8 cellular contexts compared by ENCODE assay signal in genomic region chr22:36329217-36330078, GRCh38. TPM values are rescaled to one million over a fixed set of nuclear protein-coding genes. Genes with fewer than 3 reads are reported as not detected.
A peak's percentile ranks its signal among the peaks of the same experiment; 100 is the strongest.
DNase-seq lines count a peak whose midpoint lies in the region; ATAC-seq, FAIRE-seq and TF ChIP-seq lines count a peak whose summit lies in the region.

No MANE protein-coding gene starts in this region.

- H3K27me3 Mint-ChIP-seq in T-helper 2 cell treated with Interferon-gamma antibody and Interleukin-4, amounts not matched to agents 5 μg/mL and 100 μg/mL, for 36 hours (ENCODE audit: low read depth) = no peaks in the 10 kb centered on the region

- peaks cover 57% of the 10 kb centered on the region for H3K4me1 ChIP-seq in HUES48 (ENCODE audit: control insufficient read depth, insufficient read depth, low read length)
- H3K4me1 ChIP-seq in iPS DF 6.9 (ENCODE audit: control insufficient read depth, insufficient read depth, low read length) = peaks cover 14% of the 10 kb centered on the region
- peaks cover 2 to 5% of the 10 kb centered on the region in 2 donors for H3K4me1 ChIP-seq in small intestine (ENCODE audit: control insufficient read depth in 2 of 2, insufficient read depth in 1 of 2, low read depth in 1 of 2, low read length in 1 of 2)

- TF ChIP-seq CTCF in AG04450 (IDR thresholded peaks at IDR 0.05; ENCODE audit: low read depth, low read length) = no peak

- DNase-seq in AG04450 (ENCODE audit: low read depth, low spot score) = peak; percentile 94
- peak; percentile 81 for DNase-seq in T-helper 2 cell treated with Interferon-gamma antibody and Interleukin-4, amounts not matched to agents 5 μg/mL and 100 μg/mL, for 36 hours (ENCODE audit: low spot score)
- DNase-seq in iPS DF 6.9 (ENCODE audit: low read depth, low spot score) = peak; percentile 91
- DNase-seq in small intestine = peak; percentile 29
- no peak for DNase-seq in NCI-H524 (lab: John Stamatoyannopoulos, UW)

- H3K27ac ChIP-seq in AG04450 (ENCODE audit: low read depth, low read length) (peak overlapping the region; percentile 100), HUES48 (ENCODE audit: low read depth, low read length) (peak overlapping the region; percentile 96), angular gyrus (ENCODE audit: low read depth, low read length) (peak overlapping the region; percentile 96), iPS DF 6.9 (ENCODE audit: low read length) (peak overlapping the region; percentile 5), small intestine (ENCODE audit: low read depth in 1 of 2, low read length in 1 of 2) (peak overlapping the region; percentile 85 to 90)

- WGBS in iPS DF 6.9 (ENCODE audit: insufficient coverage, insufficient read length) = no CpG with 5 or more reads among the region's 24 CpGs
- 39 to 65% (median 52%) methylated on average over 24 of the region's 24 CpGs for WGBS in small intestine, 3 donors

- no peaks in the 10 kb centered on the region for H3K9me3 Mint-ChIP-seq in T-helper 2 cell treated with Interferon-gamma antibody and Interleukin-4, amounts not matched to agents 5 μg/mL and 100 μg/mL, for 36 hours

- H3K9ac ChIP-seq in HUES48 (ENCODE audit: low read depth, low read length) = peak overlapping the region; percentile 83

- ATAC-seq in HG03280 (IDR thresholded peaks at IDR 0.05; ENCODE audit: unreplicated experiment) = no peak

- H3K36me3 Mint-ChIP-seq in T-helper 2 cell treated with Interferon-gamma antibody and Interleukin-4, amounts not matched to agents 5 μg/mL and 100 μg/mL, for 36 hours (ENCODE audit: low read depth) = peaks cover 90% of the 10 kb centered on the region

- H3K36me3 ChIP-seq in HUES48 (ENCODE audit: control insufficient read depth, insufficient read depth, low read length) (peaks cover 70% of the 10 kb centered on the region), iPS DF 6.9 (ENCODE audit: control insufficient read depth, insufficient read depth, low read length) (peaks cover 20% of the 10 kb centered on the region), small intestine (ENCODE audit: control insufficient read depth in 2 of 2, insufficient read depth in 2 of 2, low read length in 2 of 2) (peaks cover 0 to 11% of the 10 kb centered on the region in 2 donors)

- CTCF ChIA-PET in AG04450 (lab: Charles Lee) = interaction anchor here (0.6 kb wide), 1 partner anchor 141 kb away, joined by 3 read pairs; no protein-coding TSS in a partner anchor

- peak overlapping the region; percentile 97 for H3K4me3 Mint-ChIP-seq in T-helper 2 cell treated with Interferon-gamma antibody and Interleukin-4, amounts not matched to agents 5 μg/mL and 100 μg/mL, for 36 hours

- H3K4me1 Mint-ChIP-seq in T-helper 2 cell treated with Interferon-gamma antibody and Interleukin-4, amounts not matched to agents 5 μg/mL and 100 μg/mL, for 36 hours (ENCODE audit: low read depth) = peaks cover 73% of the 10 kb centered on the region

- POLR2A ChIA-PET in AG04450 (lab: Yijun Ruan, JAX) = interaction anchor here (0.7 to 2.6 kb wide), 12 partner anchors 8 to 152 kb away, joined by 3 to 13 read pairs (median 4); partner anchors contain the start of genes MYH9 and TXN2

- peak overlapping the region; percentile 100 for H3K27ac Mint-ChIP-seq in T-helper 2 cell treated with Interferon-gamma antibody and Interleukin-4, amounts not matched to agents 5 μg/mL and 100 μg/mL, for 36 hours

- H3K4me3 ChIP-seq in AG04450 (ENCODE audit: low read depth, low read length) (peak overlapping the region; percentile 10; the same call in 1 of the 2 replicates), HUES48 (ENCODE audit: low read depth, low read length) (peak overlapping the region; percentile 31), iPS DF 6.9 (ENCODE audit: low read length) (no peak overlapping the region), small intestine (ENCODE audit: low read depth in 1 of 2, low read length in 2 of 2) (no peak overlapping the region)

- no peaks in the 10 kb centered on the region; the same call in 1 of the 2 replicates for H3K9me3 ChIP-seq in AG04450 (ENCODE audit: control insufficient read depth, insufficient read depth, low read length)
- H3K9me3 ChIP-seq in HUES48 (ENCODE audit: control insufficient read depth, insufficient read depth, low read length) = no peaks in the 10 kb centered on the region
- H3K9me3 ChIP-seq in iPS DF 6.9 (ENCODE audit: control insufficient read depth, insufficient read depth, low read length) = no peaks in the 10 kb centered on the region
- H3K9me3 ChIP-seq in small intestine (ENCODE audit: control insufficient read depth, low read depth) = no peaks in the 10 kb centered on the region

- no peak for FAIRE-seq in small intestine (lab: Jason Lieb, UNC)

- H3K27me3 ChIP-seq in AG04450 (ENCODE audit: control insufficient read depth, insufficient read depth, low read length) = no peaks in the 10 kb centered on the region
- no peaks in the 10 kb centered on the region for H3K27me3 ChIP-seq in HUES48 (ENCODE audit: control insufficient read depth, insufficient read depth, low read length)
- H3K27me3 ChIP-seq in iPS DF 6.9 (ENCODE audit: control insufficient read depth, insufficient read depth, low read length) = no peaks in the 10 kb centered on the region
- H3K27me3 ChIP-seq in small intestine (ENCODE audit: control insufficient read depth in 2 of 2, insufficient read depth in 2 of 2, low read length in 2 of 2) = no peaks in the 10 kb centered on the region

RNA-seq across cellular contexts. Expression of gene MYH9, which starts 58.3 kb away (rescaled TPM):
- 338 and 432 TPM in 2 replicates for polyA plus RNA-seq in AG04450 (2011; rRNA removed)
- polyA minus RNA-seq in AG04450 (2011; rRNA and poly(A)+ RNA removed) = 1,487 and 1,729 TPM in 2 replicates
- 100 to 1,000 TPM in 2 of 3 donors, 10 to 100 TPM in 1; 95.4 to 156 (median 130) TPM for polyA plus RNA-seq in small intestine

Comparison
In these comparisons a context has a peak if more than half of its experiments do, and no peak if none do; other contexts are left out.
1. DNase-seq: peak in AG04450 (single experiment), T-helper 2 cell treated with Interferon-gamma antibody and Interleukin-4, amounts not matched to agents 5 μg/mL and 100 μg/mL, for 36 hours (single experiment), iPS DF 6.9 (single experiment) and small intestine (single experiment); none in NCI-H524 (0 of 2).
2. H3K27ac ChIP-seq: peak in every context shown above with its lines; median percentile 100 in AG04450; 96 in HUES48; 96 in angular gyrus; 88 in small intestine; 5 in iPS DF 6.9.
3. H3K4me3 ChIP-seq: peak in AG04450 (single experiment) and HUES48 (single experiment); none in iPS DF 6.9 (single experiment) and small intestine (0 of 2).